8 cellular contexts compared by ENCODE assay signal in genomic region chr7:140478361-140479061, GRCh38. TPM values are rescaled to one million over a fixed set of nuclear protein-coding genes. Genes with fewer than 3 reads are reported as not detected.
DNase-seq lines count a peak whose midpoint lies in the region; ATAC-seq and TF ChIP-seq lines count a peak whose summit lies in the region.

No MANE protein-coding gene starts in this region.

- no peaks in the 10 kb centered on the region for H3K27me3 ChIP-seq in right lobe of liver

- no peak for TF ChIP-seq POLR2A in right lobe of liver (IDR thresholded peaks at IDR 0.05)

- ATAC-seq in GM18499 (IDR thresholded peaks at IDR 0.05; ENCODE audit: insufficient read depth, unreplicated experiment) (peak; percentile 7), HG02642 (IDR thresholded peaks at IDR 0.05; ENCODE audit: poor library complexity, unreplicated experiment) (peak; percentile 25), right lobe of liver (peak; percentile 16 to 35 (median 27))

- H3K9me3 ChIP-seq in right lobe of liver = no peaks in the 10 kb centered on the region

- DNase-seq in NCI-H1092 treated with DMSO at 0.1 percent for 48 hours (lab: John Stamatoyannopoulos, UW) = peak; percentile 53
- DNase-seq in activated CD4-positive, CD25-positive, alpha-beta regulatory T cell (lab: John Stamatoyannopoulos, UW) = peak in 3 of 4 experiments; percentile 22 to 44 (median 34)
- DNase-seq in dedifferentiated amniotic fluid mesenchymal stem cell (ENCODE audit: extremely low spot score) = peak; percentile 18
- DNase-seq in right lobe of liver = peak; percentile 48 to 69 (median 53)
- peak; percentile 34 for DNase-seq in stimulated activated CD4-positive, alpha-beta T cell treated with anti-CD3 and anti-CD28 coated beads, Interleukin-4, amount 100 ng/mL, for 24 hours
- no peak for DNase-seq in SHP77 treated with DMSO at 0.1 percent for 48 hours (lab: John Stamatoyannopoulos, UW)

- intact Hi-C loops in right lobe of liver (cut with DNase I) = no loop called here

- TF ChIP-seq CTCF in right lobe of liver (IDR thresholded peaks at IDR 0.05) = no peak

- H3K36me3 ChIP-seq in right lobe of liver = no peaks in the 10 kb centered on the region

- peaks cover 0 to 28% (median 7%) of the 10 kb centered on the region in 4 donors for H3K4me1 ChIP-seq in right lobe of liver

- peak overlapping the region; percentile 85 to 93 (median 88) for H3K27ac ChIP-seq in right lobe of liver

- peak overlapping the region; percentile 93 to 96 (median 94) for H3K4me3 ChIP-seq in right lobe of liver

- WGBS in right lobe of liver (ENCODE audit: insufficient coverage, low coverage, low lambda C conversion rate, missing lambda C conversion rate) = 0% methylated on average over 32 of the region's 64 CpGs

RNA-seq across cellular contexts. Expression of gene MKRN1, which starts 0.8 kb away (rescaled TPM):
- 10 to 100 TPM; 27.0 to 49.3 (median 32.8) TPM for total RNA-seq in right lobe of liver
